ENCODE assay signal across 22 cellular contexts in the genomic region with DNA sequence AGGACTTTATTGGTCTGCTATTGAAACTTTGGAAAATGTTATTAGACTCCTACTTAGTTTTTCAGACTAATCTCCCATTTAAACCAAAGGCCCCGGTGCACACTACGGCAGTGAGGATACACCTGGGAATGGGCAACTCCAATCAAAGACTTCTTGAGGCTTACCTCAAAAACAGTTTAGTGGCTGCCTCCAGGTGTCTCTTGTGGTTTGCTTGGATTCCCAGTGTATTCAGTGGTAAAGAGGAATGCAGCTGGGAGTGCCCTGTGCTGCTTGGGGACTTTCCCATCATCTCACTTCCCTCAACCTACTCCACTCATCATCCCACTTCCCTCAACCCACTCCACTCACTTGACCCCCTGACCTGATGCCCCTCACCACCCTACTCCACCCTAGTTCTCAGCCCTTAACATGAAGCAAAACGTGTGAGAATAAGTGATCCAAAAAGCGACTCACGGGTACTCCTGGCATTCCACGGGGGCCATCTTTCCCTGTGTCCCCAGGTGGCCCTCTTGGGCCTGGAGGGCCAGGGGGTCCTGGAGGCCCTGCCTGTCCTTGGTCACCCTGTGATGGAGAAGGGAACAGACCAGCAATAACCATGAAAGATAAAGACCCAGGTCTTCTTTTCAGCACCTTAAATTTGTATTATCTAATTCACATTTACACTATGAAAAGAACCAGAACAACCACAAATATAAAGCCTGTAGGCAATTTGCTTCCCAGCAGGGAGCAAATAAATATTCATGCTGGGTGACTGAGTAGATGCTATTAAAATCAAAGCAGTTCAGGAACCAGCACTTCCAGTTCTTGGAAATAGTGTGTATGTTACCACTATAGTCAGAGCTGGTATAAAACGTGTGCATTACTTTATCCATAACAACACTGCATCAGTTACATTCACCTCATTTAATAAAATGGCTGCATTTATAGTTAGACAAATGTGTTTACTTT.
A peak's percentile ranks its signal among the peaks of the same experiment; 100 is the strongest.
DNase-seq lines count a peak whose midpoint lies in the region; ATAC-seq lines count a peak whose summit lies in the region.
"Had no signal": no experiment of that assay in that cellular context is flagged by ENCODE, and none has a peak within 500 bp of the region (broad histone marks: within the 10 kb centered on the region; RNA-seq: fewer than 3 reads in every experiment).

No MANE protein-coding gene starts in this region.

- H4K8ac ChIP-seq in trophoblast cell (ENCODE audit: low read depth, low read length), result no peak overlapping the region

- peak overlapping the region; percentile 27 for H3K23ac ChIP-seq in trophoblast cell (ENCODE audit: low read length)

- no peak overlapping the region for H2AFZ ChIP-seq in trophoblast cell (ENCODE audit: insufficient read depth, low read length, poor library complexity)

- H3K27ac ChIP-seq in epithelial cell of prostate (no peak overlapping the region), trophoblast cell (ENCODE audit: low read depth, low read length) (no peak overlapping the region)
- H3K27ac ChIP-seq: 22Rv1, BLaER1, cardiac muscle cell, dorsolateral prefrontal cortex, upper lobe of right lung had no signal

- H2AK5ac ChIP-seq in trophoblast cell (ENCODE audit: low read length), result no peak overlapping the region

- WGBS in trophoblast cell (ENCODE audit: extremely low coverage, insufficient coverage, insufficient read length), result no CpG with 5 or more reads among the region's 7 CpGs

- no peak overlapping the region for H3K4ac ChIP-seq in trophoblast cell (ENCODE audit: low read depth, low read length)

- H3K9me3 ChIP-seq in trophoblast cell (ENCODE audit: insufficient read depth, low read depth, low read length), result no peaks in the 10 kb centered on the region
- H3K9me3 ChIP-seq: BLaER1, upper lobe of right lung had no signal

- no peak overlapping the region for H3K4me3 ChIP-seq in trophoblast cell (ENCODE audit: low read depth, low read length)
- H3K4me3 ChIP-seq: BLaER1, cardiac muscle cell, dorsolateral prefrontal cortex, upper lobe of right lung had no signal

- DNase-seq in DMS53 (lab: John Stamatoyannopoulos, UW) (peak; percentile 17), DMS53 treated with DMSO at 0.1 percent for 48 hours (lab: John Stamatoyannopoulos, UW; ENCODE audit: unreplicated experiment) (no peak), NCI-H510A treated with DMSO at 0.1 percent for 48 hours (lab: John Stamatoyannopoulos, UW) (peak; percentile 2), epithelial cell of prostate (ENCODE audit: low read depth, low spot score) (peak; percentile 43), trophoblast cell (no peak), DMS114 treated with DMSO at 0.1 percent for 48 hours (lab: John Stamatoyannopoulos, UW; ENCODE audit: unreplicated experiment) (no peak), NCI-H2171 (lab: John Stamatoyannopoulos, UW) (no peak)
- DNase-seq: activated CD4-positive, CD25-positive, alpha-beta regulatory T cell; activated naive CD8-positive, alpha-beta T cell treated with anti-CD3 and anti-CD28 coated beads, Interleukin-2, amount 50 U/mL, for 24 hours; DMS153; dorsolateral prefrontal cortex; head of caudate nucleus; HFFc6; NCI-H2171 treated with DMSO at 0.1 percent for 48 hours; SHP77 treated with DMSO at 0.1 percent for 48 hours; T-helper 2 cell; upper lobe of right lung had no signal

- no peak overlapping the region for H3K18ac ChIP-seq in trophoblast cell (ENCODE audit: low read length)

- H3K36me3 ChIP-seq in trophoblast cell (ENCODE audit: control insufficient read depth in 1 of 2, insufficient read depth in 2 of 2, low read length in 2 of 2), result no peaks in the 10 kb centered on the region
- H3K36me3 ChIP-seq: BLaER1, cardiac muscle cell, upper lobe of right lung had no signal

- H2BK5ac ChIP-seq in trophoblast cell (ENCODE audit: low read depth, low read length, poor library complexity), result no peak overlapping the region

- H2BK120ac ChIP-seq in trophoblast cell (ENCODE audit: insufficient read depth, low read length, poor library complexity), result no peak overlapping the region

- ATAC-seq in HG03457 (IDR thresholded peaks at IDR 0.05; ENCODE audit: unreplicated experiment), result no peak
- ATAC-seq: activated naive CD8-positive, alpha-beta T cell treated with anti-CD3 and anti-CD28 coated beads, Interleukin-2, amount 50 U/mL, for 24 hours; HepG2; upper lobe of right lung had no signal

- no peaks in the 10 kb centered on the region for H3K27me3 ChIP-seq in trophoblast cell (ENCODE audit: insufficient read depth, low read length)
- H3K27me3 ChIP-seq: BLaER1, cardiac muscle cell, dorsolateral prefrontal cortex, upper lobe of right lung had no signal

- H3K79me1 ChIP-seq in trophoblast cell (ENCODE audit: low read length), result no peaks in the 10 kb centered on the region

- no peaks in the 10 kb centered on the region for H3K79me2 ChIP-seq in trophoblast cell (ENCODE audit: control insufficient read depth, insufficient read depth, low read length, poor library complexity)

- H3K14ac ChIP-seq in trophoblast cell (ENCODE audit: low read length), result no peak overlapping the region

- H3K4me2 ChIP-seq in trophoblast cell (ENCODE audit: low read length), result no peak overlapping the region
- H3K4me2 ChIP-seq: BLaER1 had no signal

- no peak overlapping the region for H4K12ac ChIP-seq in trophoblast cell (ENCODE audit: low read depth, low read length)

- no peak overlapping the region for H4K91ac ChIP-seq in trophoblast cell (ENCODE audit: low read depth, low read length)

- peak overlapping the region; percentile 66 for H3K9ac ChIP-seq in trophoblast cell (ENCODE audit: low read length)
- H3K9ac ChIP-seq: BLaER1 had no signal

- H2BK12ac ChIP-seq in trophoblast cell (ENCODE audit: low read length), result no peak overlapping the region

- H3K4me1 ChIP-seq in trophoblast cell (ENCODE audit: control insufficient read depth in 1 of 2, insufficient read depth in 2 of 2, low read length in 2 of 2), result peaks cover 0 to 4% of the 10 kb centered on the region in 2 experiments
- H3K4me1 ChIP-seq: upper lobe of right lung had no signal

Comparison
In these comparisons a context has a peak if more than half of its experiments do, and no peak if none do; other contexts are left out.
1. DNase-seq: peak in DMS53 (single experiment), NCI-H510A treated with DMSO at 0.1 percent for 48 hours (single experiment) and epithelial cell of prostate (single experiment); none in DMS53 treated with DMSO at 0.1 percent for 48 hours (single experiment), trophoblast cell (0 of 2), DMS114 treated with DMSO at 0.1 percent for 48 hours (single experiment) and NCI-H2171 (single experiment).